ENCODE assay signal across 31 cellular contexts in genomic region chr10:82889703-82890102, GRCh38.
DNase-seq lines count a peak whose midpoint lies in the region; TF ChIP-seq lines count a peak whose summit lies in the region.
"Had no signal": no experiment of that assay in that cellular context is flagged by ENCODE, and none has a peak within 500 bp of the region (broad histone marks: within the 10 kb centered on the region; RNA-seq: fewer than 3 reads in every experiment).

No MANE protein-coding gene starts in this region.

- H3K27ac Mint-ChIP-seq in H9: no peak overlapping the region
- H3K27ac Mint-ChIP-seq: activated CD4-positive, alpha-beta T cell treated with anti-CD3 and anti-CD28 coated beads, Interleukin-2, amount 10 ng/mL, durations not matched to agents 7 days and 5 days; CD8-positive, alpha-beta memory T cell; memory B cell had no signal

- no peaks in the 10 kb centered on the region; a peak in 1 of 7 replicates for H3K36me3 Mint-ChIP-seq in H9 (ENCODE audit: insufficient read depth in 1 of 3, low read depth in 3 of 3)
- H3K36me3 Mint-ChIP-seq: CD8-positive, alpha-beta memory T cell; memory B cell had no signal

- DNase-seq in Ammon's horn (ENCODE audit: low spot score) (peak; percentile 43), H9 (no peak), globus pallidus (ENCODE audit: low spot score) (peak; percentile 11), prostate gland (ENCODE audit: low spot score) (no peak), NCI-H128 (lab: John Stamatoyannopoulos, UW; ENCODE audit: unreplicated experiment) (no peak), uterus (no peak), esophagus muscularis mucosa (ENCODE audit: extremely low spot score) (no peak)
- DNase-seq: activated CD4-positive, alpha-beta T cell treated with anti-CD3 and anti-CD28 coated beads, Interleukin-2, amount 10 ng/mL, durations not matched to agents 7 days and 5 days; activated naive CD4-positive, alpha-beta T cell; activated T-cell treated with anti-CD3 and anti-CD28 coated beads, Interleukin-2, amount 50 U/mL, for 48 hours; adrenal gland; BE2C; brain microvascular endothelial cell; CD8-positive, alpha-beta memory T cell; DMS 273 treated with DMSO at 0.1 percent for 48 hours; effector CD4-positive, alpha-beta T cell; heart left ventricle; left colon; NCI-H2171; NCI-H524; right cardiac atrium; SHP77; spleen; SW 1271; T-helper 9 cell; upper lobe of right lung; WERI-Rb-1 had no signal

- H4K20me1 ChIP-seq in H9 (ENCODE audit: control insufficient read depth, insufficient read depth, insufficient read length): no peaks in the 10 kb centered on the region
- H4K20me1 ChIP-seq in neural cell (ENCODE audit: insufficient read depth): no peaks in the 10 kb centered on the region

- no peak overlapping the region for H3T11ph ChIP-seq in H9 (ENCODE audit: low read length)

- H3K27me3 ChIP-seq in H9 (ENCODE audit: insufficient read depth, low read length) (no peaks in the 10 kb centered on the region), neural cell (ENCODE audit: insufficient read depth, low read depth, low read length) (no peaks in the 10 kb centered on the region), prostate gland (replicated peaks; ENCODE audit: insufficient read depth) (no peaks in the 10 kb centered on the region), uterus (no peaks in the 10 kb centered on the region), esophagus muscularis mucosa (peaks cover 0 to 4% (median 0%) of the 10 kb centered on the region in 4 donors)
- H3K27me3 ChIP-seq: adrenal gland, BE2C, brain microvascular endothelial cell, heart left ventricle, spleen, upper lobe of right lung had no signal

- H3F3A ChIP-seq in neural cell (ENCODE audit: insufficient read depth, low read length, poor library complexity, severe bottlenecking): peaks cover 5% of the 10 kb centered on the region

- no peak overlapping the region for H3K27ac ChIP-seq in H9 (ENCODE audit: insufficient read length, low read depth, low read length)
- peak overlapping the region; percentile 90 for H3K27ac ChIP-seq in neural cell (ENCODE audit: low read length)
- H3K27ac ChIP-seq in prostate gland: no peak overlapping the region
- H3K27ac ChIP-seq in uterus: no peak overlapping the region
- H3K27ac ChIP-seq in esophagus muscularis mucosa (replicated peaks in 1 of 4): no peak overlapping the region
- H3K27ac ChIP-seq: adrenal gland, brain microvascular endothelial cell, epithelial cell of prostate, heart left ventricle, KMS-11, spleen, upper lobe of right lung, WERI-Rb-1 had no signal

- no peak overlapping the region for H2BK5ac ChIP-seq in H9 (ENCODE audit: insufficient read length, low read length)

- H3K79me2 ChIP-seq in H9 (ENCODE audit: insufficient read depth, low read length) (no peaks in the 10 kb centered on the region), neural cell (replicated peaks; ENCODE audit: insufficient read depth, low read length) (no peaks in the 10 kb centered on the region)

- H3K18ac ChIP-seq in H9 (ENCODE audit: insufficient read length, low read depth, low read length): no peak overlapping the region

- H3K4me2 ChIP-seq in H9 (ENCODE audit: insufficient read depth, insufficient read length, low read length) (peak overlapping the region; percentile 49), neural cell (ENCODE audit: low read length) (peak overlapping the region; percentile 24)
- H3K4me2 ChIP-seq: KMS-11 had no signal

- no peak overlapping the region for H3K4me3 Mint-ChIP-seq in H9
- H3K4me3 Mint-ChIP-seq: activated CD4-positive, alpha-beta T cell treated with anti-CD3 and anti-CD28 coated beads, Interleukin-2, amount 10 ng/mL, durations not matched to agents 7 days and 5 days; CD8-positive, alpha-beta memory T cell; memory B cell had no signal

- H2AFZ ChIP-seq in H9 (ENCODE audit: low read length): peak overlapping the region; percentile 57
- H2AFZ ChIP-seq in neural cell (ENCODE audit: low read depth, low read length): peak overlapping the region; percentile 2

- H4K8ac ChIP-seq in H9 (replicated peaks; ENCODE audit: insufficient read length, low read depth, low read length): no peak overlapping the region

- H3K4me1 Mint-ChIP-seq in H9: peaks cover 15 to 17% of the 10 kb centered on the region in 2 experiments
- H3K4me1 Mint-ChIP-seq: activated CD4-positive, alpha-beta T cell treated with anti-CD3 and anti-CD28 coated beads, Interleukin-2, amount 10 ng/mL, durations not matched to agents 7 days and 5 days; CD8-positive, alpha-beta memory T cell; memory B cell had no signal

- no peaks in the 10 kb centered on the region for H3K23me2 ChIP-seq in H9 (ENCODE audit: insufficient read length, low read depth, low read length, poor library complexity, severe bottlenecking)

- H3K27me3 Mint-ChIP-seq in H9 (ENCODE audit: low read depth): no peaks in the 10 kb centered on the region
- H3K27me3 Mint-ChIP-seq: activated CD4-positive, alpha-beta T cell treated with anti-CD3 and anti-CD28 coated beads, Interleukin-2, amount 10 ng/mL, durations not matched to agents 7 days and 5 days; memory B cell had no signal

- no peak for TF ChIP-seq POLR2A in prostate gland (IDR thresholded peaks at IDR 0.05)
- no peak for TF ChIP-seq POLR2A in uterus (IDR thresholded peaks at IDR 0.05)
- TF ChIP-seq POLR2A in esophagus muscularis mucosa (IDR thresholded peaks at IDR 0.05; ENCODE audit: low read depth): no peak

- H3K14ac ChIP-seq in H9 (ENCODE audit: insufficient read depth, low read length): no peak overlapping the region

- H3K23ac ChIP-seq in H9 (ENCODE audit: insufficient read length, low read depth, low read length): no peak overlapping the region

- TF ChIP-seq RAD21 in neural cell (conservative IDR thresholded peaks at IDR 0.05): peak; percentile 45

- no peak overlapping the region for H4K5ac ChIP-seq in H9 (ENCODE audit: insufficient read length, low read depth, low read length)

- H3K4me1 ChIP-seq in H9 (ENCODE audit: insufficient read depth, low read length): no peaks in the 10 kb centered on the region
- H3K4me1 ChIP-seq in prostate gland (replicated peaks): no peaks in the 10 kb centered on the region
- no peaks in the 10 kb centered on the region for H3K4me1 ChIP-seq in uterus
- H3K4me1 ChIP-seq in esophagus muscularis mucosa: peaks cover 0 to 4% (median 2%) of the 10 kb centered on the region in 4 donors
- H3K4me1 ChIP-seq: adrenal gland, BE2C, heart left ventricle, spleen, upper lobe of right lung had no signal

- H3K9ac ChIP-seq in H9 (ENCODE audit: extremely low read depth, insufficient read length, low read length) (no peak overlapping the region), neural cell (ENCODE audit: low read length) (peak overlapping the region; percentile 46)
- H3K9ac ChIP-seq: KMS-11 had no signal

- intact Hi-C loops in prostate gland (cut with DNase I) (no loop called here), uterus (cut with DNase I; ENCODE audit: low total_unique reads) (no loop called here), esophagus muscularis mucosa (cut with DNase I) (no loop called here)

- H3K4me3 ChIP-seq in neural cell (ENCODE audit: low read length) (peak overlapping the region; percentile 43), prostate gland (no peak overlapping the region), uterus (no peak overlapping the region), esophagus muscularis mucosa (no peak overlapping the region)
- H3K4me3 ChIP-seq: adrenal gland, heart left ventricle, spleen, upper lobe of right lung had no signal

- no peak overlapping the region for H2BK12ac ChIP-seq in H9 (ENCODE audit: insufficient read length, low read depth, low read length)

- no peak overlapping the region for H2BK120ac ChIP-seq in H9 (ENCODE audit: low read depth, low read length, poor library complexity, severe bottlenecking)

- H3K9me2 ChIP-seq in neural cell (ENCODE audit: insufficient read depth, low read length): no peaks in the 10 kb centered on the region

- H3K9me3 ChIP-seq in H9 (ENCODE audit: control insufficient read depth, low read depth, low read length) (no peaks in the 10 kb centered on the region), neural cell (ENCODE audit: low read length) (no peaks in the 10 kb centered on the region), prostate gland (no peaks in the 10 kb centered on the region), uterus (no peaks in the 10 kb centered on the region), esophagus muscularis mucosa (no peaks in the 10 kb centered on the region)
- H3K9me3 ChIP-seq: adrenal gland, BE2C, heart left ventricle, upper lobe of right lung had no signal

- H3K9me3 Mint-ChIP-seq in H9: peaks cover 0 to under 1% of the 10 kb centered on the region in 2 experiments; a peak in 1 of 5 replicates

- TF ChIP-seq CTCF in H9 (conservative IDR thresholded peaks at IDR 0.05) (no peak), neural cell (IDR thresholded peaks at IDR 0.05; ENCODE audit: poor library complexity, severe bottlenecking) (no peak), prostate gland (IDR thresholded peaks at IDR 0.05) (no peak), uterus (IDR thresholded peaks at IDR 0.05) (no peak), esophagus muscularis mucosa (IDR thresholded peaks at IDR 0.05) (no peak)

- peak; percentile 89 for TF ChIP-seq EP300 in neural cell (conservative IDR thresholded peaks at IDR 0.05; ENCODE audit: poor library complexity, severe bottlenecking)
- no peak for TF ChIP-seq EP300 in esophagus muscularis mucosa (IDR thresholded peaks at IDR 0.05)

- no peak overlapping the region for H3K56ac ChIP-seq in H9 (ENCODE audit: insufficient read length, low read depth, low read length)

- no peak overlapping the region for H2BK15ac ChIP-seq in H9 (ENCODE audit: low read depth, low read length)

- H3K36me3 ChIP-seq in neural cell (ENCODE audit: insufficient read depth, low read length) (no peaks in the 10 kb centered on the region), prostate gland (no peaks in the 10 kb centered on the region), uterus (no peaks in the 10 kb centered on the region), esophagus muscularis mucosa (no peaks in the 10 kb centered on the region)
- H3K36me3 ChIP-seq: adrenal gland, BE2C, brain microvascular endothelial cell, heart left ventricle, spleen, upper lobe of right lung, WERI-Rb-1 had no signal

- no peaks in the 10 kb centered on the region for H3K79me1 ChIP-seq in H9 (ENCODE audit: insufficient read depth, low read depth, low read length, poor library complexity, severe bottlenecking)

- no peak overlapping the region for H2BK20ac ChIP-seq in H9 (ENCODE audit: low read depth, low read length, poor library complexity, severe bottlenecking)

- no peak overlapping the region for H3K4ac ChIP-seq in H9 (ENCODE audit: low read depth, low read length)

- WGBS in H9 (ENCODE audit: extremely low coverage, insufficient read length, low lambda C conversion rate): no CpG with 5 or more reads among the region's 3 CpGs
- WGBS in prostate gland: 66% methylated on average over 3 of the region's 3 CpGs
- 81% methylated on average over 3 of the region's 3 CpGs for WGBS in esophagus muscularis mucosa

- H2AK5ac ChIP-seq in H9 (ENCODE audit: insufficient read length, low read length): no peak overlapping the region

- no peak overlapping the region for H4K91ac ChIP-seq in H9 (ENCODE audit: insufficient read length, low read depth, low read length)

TF ChIP-seq in neural cell, 6 proteins besides CTCF, POLR2A, EP300 and RAD21 (continues in another document):
- TF ChIP-seq POLR2AphosphoS5 (IDR thresholded peaks at IDR 0.05): peak; percentile 47
- peak; percentile 46 for TF ChIP-seq SMC3 (conservative IDR thresholded peaks at IDR 0.05; ENCODE audit: poor library complexity)

Comparison
In these comparisons a context has a peak if more than half of its experiments do, and no peak if none do; other contexts are left out.
1. DNase-seq: peak in Ammon's horn (single experiment) and globus pallidus (single experiment); none in H9 (single experiment), prostate gland (single experiment), NCI-H128 (single experiment), uterus (0 of 2) and esophagus muscularis mucosa (single experiment).